ENCODE assay signal across 8 cellular contexts in the genomic region with DNA sequence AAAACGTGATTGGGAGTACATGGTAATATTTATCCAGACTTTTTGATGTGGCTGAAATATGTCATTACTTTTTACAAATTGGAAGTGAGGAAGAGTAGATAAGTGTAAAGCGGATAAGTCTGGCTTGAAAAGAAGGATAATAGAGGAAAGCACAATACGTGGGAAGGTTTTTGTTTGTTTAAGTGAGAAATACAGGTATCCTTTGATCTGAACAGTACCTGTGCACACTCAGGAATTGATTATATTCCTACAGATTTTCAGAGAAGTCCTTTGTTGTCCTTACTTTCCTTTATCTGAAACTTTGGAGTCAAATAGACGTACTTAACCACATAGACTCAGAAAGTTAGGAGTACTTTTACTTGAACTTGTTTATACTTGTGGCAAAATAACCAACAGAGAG.
"Had no signal": no experiment of that assay in that cellular context is flagged by ENCODE, and none has a peak within 500 bp of the region (broad histone marks: within the 10 kb centered on the region; RNA-seq: fewer than 3 reads in every experiment).

No MANE protein-coding gene starts in this region.

- ATAC-seq: GM12878 had no signal

- DNase-seq: GDM1, GF-D8 had no signal

- FAIRE-seq: G401.6, GM12878, GM12891, GM12892, GM18507, GM19239 had no signal

- H3K4me3 ChIP-seq: GM12878 had no signal
